Comparison of ENCODE assay signal across 22 cellular contexts in genomic region chr11:125086633-125087296, GRCh38.
"Had no signal": no experiment of that assay in that cellular context is flagged by ENCODE, and none has a peak within 500 bp of the region (broad histone marks: within the 10 kb centered on the region; RNA-seq: fewer than 3 reads in every experiment).

No MANE protein-coding gene starts in this region.

- H2AFZ ChIP-seq: neural progenitor cell had no signal

- H3K9me3 ChIP-seq: body of pancreas, ovary, suprapubic skin had no signal

- H3K9me3 Mint-ChIP-seq: activated CD4-positive, alpha-beta memory T cell treated with anti-CD3 and anti-CD28 coated beads, Interleukin-2, amount 10 ng/mL, durations not matched to agents 7 days and 5 days; activated T-cell treated with anti-CD3 and anti-CD28 coated beads, Interleukin-2, amount 50 U/mL, for 24 hours; central memory CD8-positive, alpha-beta T cell; effector memory CD8-positive, alpha-beta T cell; neural progenitor cell had no signal

- H3K27me3 ChIP-seq: body of pancreas, neural progenitor cell, ovary, suprapubic skin had no signal

- H3K4me3 ChIP-seq: body of pancreas, neural progenitor cell, ovary, suprapubic skin had no signal

- H3K36me3 ChIP-seq: neural progenitor cell, ovary, suprapubic skin, WERI-Rb-1 had no signal

- H3K27me3 Mint-ChIP-seq: activated CD4-positive, alpha-beta memory T cell treated with anti-CD3 and anti-CD28 coated beads, Interleukin-2, amount 10 ng/mL, durations not matched to agents 7 days and 5 days; activated CD4-positive, alpha-beta T cell treated with anti-CD3 and anti-CD28 coated beads for 36 hours; activated naive CD8-positive, alpha-beta T cell; activated T-cell treated with anti-CD3 and anti-CD28 coated beads, Interleukin-2, amount 50 U/mL, for 24 hours had no signal

- ATAC-seq: activated CD4-positive, alpha-beta T cell treated with anti-CD3 and anti-CD28 coated beads for 36 hours; body of pancreas; effector memory CD8-positive, alpha-beta T cell; T-helper 17 cell had no signal

- H3K4me1 Mint-ChIP-seq: activated CD4-positive, alpha-beta memory T cell treated with anti-CD3 and anti-CD28 coated beads, Interleukin-2, amount 10 ng/mL, durations not matched to agents 7 days and 5 days; central memory CD8-positive, alpha-beta T cell had no signal

- H3K4me1 ChIP-seq: body of pancreas had no signal

- H3K27ac Mint-ChIP-seq: activated CD4-positive, alpha-beta memory T cell treated with anti-CD3 and anti-CD28 coated beads, Interleukin-2, amount 10 ng/mL, durations not matched to agents 7 days and 5 days; activated CD4-positive, alpha-beta T cell treated with anti-CD3 and anti-CD28 coated beads for 36 hours; activated naive CD8-positive, alpha-beta T cell; activated T-cell treated with anti-CD3 and anti-CD28 coated beads, Interleukin-2, amount 50 U/mL, for 24 hours; effector memory CD8-positive, alpha-beta T cell; neural progenitor cell; T-helper 17 cell had no signal

- H3K4me3 Mint-ChIP-seq: activated CD4-positive, alpha-beta memory T cell treated with anti-CD3 and anti-CD28 coated beads, Interleukin-2, amount 10 ng/mL, durations not matched to agents 7 days and 5 days; activated CD4-positive, alpha-beta T cell treated with anti-CD3 and anti-CD28 coated beads for 36 hours; activated naive CD8-positive, alpha-beta T cell; activated T-cell treated with anti-CD3 and anti-CD28 coated beads, Interleukin-2, amount 50 U/mL, for 24 hours; central memory CD8-positive, alpha-beta T cell; effector memory CD8-positive, alpha-beta T cell; neural progenitor cell; T-helper 17 cell had no signal

- H3K9ac ChIP-seq: neural progenitor cell had no signal

- DNase-seq: activated CD4-positive, alpha-beta memory T cell treated with anti-CD3 and anti-CD28 coated beads, Interleukin-2, amount 10 ng/mL, durations not matched to agents 7 days and 5 days; activated CD4-positive, alpha-beta T cell treated with anti-CD3 and anti-CD28 coated beads for 36 hours; activated effector memory CD4-positive, alpha-beta T cell treated with Interleukin-2 at 50 U/mL for 16 hours; activated T-cell treated with anti-CD3 and anti-CD28 coated beads, Interleukin-2, amount 50 U/mL, for 24 hours; amniotic stem cell; body of pancreas; effector memory CD8-positive, alpha-beta T cell; foreskin melanocyte; head of caudate nucleus; midbrain; stimulated activated CD4-positive, alpha-beta T cell treated with anti-CD3 and anti-CD28 coated beads, Interleukin-15, amount 100 ng/mL, for 24 hours; stimulated activated CD4-positive, alpha-beta T cell treated with anti-CD3 and anti-CD28 coated beads, Interleukin-4, amount 100 ng/mL, for 1 hour; stimulated activated naive CD4-positive, alpha-beta T cell; T-helper 17 cell; trophoblast cell; WERI-Rb-1 had no signal

- H3K36me3 Mint-ChIP-seq: activated naive CD8-positive, alpha-beta T cell had no signal

- H3K4me2 ChIP-seq: neural progenitor cell had no signal

- H3K27ac ChIP-seq: body of pancreas, epithelial cell of prostate, neural progenitor cell, ovary, suprapubic skin, WERI-Rb-1 had no signal
